Comparison of ENCODE assay signal across 8 cellular contexts in genomic region chr11:45146072-45147016, GRCh38. TPM values are rescaled to one million over a fixed set of nuclear protein-coding genes. Genes with fewer than 3 reads are reported as not detected.
DNase-seq lines count a peak whose midpoint lies in the region; ATAC-seq, FAIRE-seq and TF ChIP-seq lines count a peak whose summit lies in the region.

Gene PRDM11 (plus strand): TSS chr11:45146639. CDS start chr11:45181767, 35,128 bp downstream.

- H3K4me1 ChIP-seq in GM23338 (ENCODE audit: insufficient read depth) (0 out of 2 replicates have a peak, but pooled peaks cover 9% of the 10 kb centered on the region), KMS-11 (ENCODE audit: low read depth, poor library complexity, severe bottlenecking) (peaks cover 15% of the 10 kb centered on the region), kidney (ENCODE audit: control insufficient read depth in 1 of 2, insufficient read depth in 1 of 2, low read depth in 1 of 2, low read length in 2 of 2) (peaks cover 13 to 15% of the 10 kb centered on the region in 2 donors)

- H3K27me3 ChIP-seq in GM23338 (ENCODE audit: insufficient read depth): peaks cover 25% of the 10 kb centered on the region
- H3K27me3 ChIP-seq in KMS-11 (ENCODE audit: insufficient read depth, low read depth): no peaks in the 10 kb centered on the region

- no peak for FAIRE-seq in kidney (lab: Jason Lieb, UNC)

- H3K36me3 ChIP-seq in GM23338 (ENCODE audit: insufficient read depth) (no peaks in the 10 kb centered on the region), KMS-11 (ENCODE audit: insufficient read depth) (no peaks in the 10 kb centered on the region), kidney (ENCODE audit: control insufficient read depth in 1 of 2, insufficient read depth in 2 of 2, low read length in 2 of 2) (no peaks in the 10 kb centered on the region)

- no peaks in the 10 kb centered on the region for H3K9me2 ChIP-seq in GM23338 (ENCODE audit: insufficient read depth)

- H3K9ac ChIP-seq in KMS-11: peak within 1 kb of the TSS; percentile 97
- peak within 1 kb of the TSS; percentile 56 to 91 for H3K9ac ChIP-seq in kidney (ENCODE audit: low read length in 2 of 2)

- H2AFZ ChIP-seq in GM23338 (peak within 1 kb of the TSS; percentile 96), KMS-11 (ENCODE audit: low read depth) (peak within 1 kb of the TSS; percentile 76)

- TF ChIP-seq CTCF in GM23338 (conservative IDR thresholded peaks at IDR 0.05; ENCODE audit: low read depth in 2 of 2) (no peak), KMS-11 (conservative IDR thresholded peaks at IDR 0.05; ENCODE audit: low read depth, low read length) (no peak), kidney (IDR thresholded peaks at IDR 0.05; ENCODE audit: borderline replicate concordance, extremely low read depth, insufficient read depth) (no peak)

- H3K4me1 Mint-ChIP-seq in GM23338: peaks cover 21% of the 10 kb centered on the region

- no peak; the same call in 2 of the 3 replicates for ATAC-seq in GM23338

- H3K79me2 ChIP-seq in GM23338 (replicated peaks; ENCODE audit: insufficient read depth): peaks cover 38% of the 10 kb centered on the region
- H3K79me2 ChIP-seq in KMS-11 (ENCODE audit: insufficient read depth, low read depth): peaks cover 5% of the 10 kb centered on the region; the same call in 1 of the 2 replicates

- H3K4me2 ChIP-seq in GM23338: peak within 1 kb of the TSS; percentile 91
- H3K4me2 ChIP-seq in KMS-11: peak within 1 kb of the TSS; percentile 99

- no peaks in the 10 kb centered on the region for H3K9me3 ChIP-seq in kidney (ENCODE audit: control insufficient read depth in 1 of 2, low read length in 2 of 2)

- intact Hi-C loops in kidney (cut with DNase I): no loop called here

- H3K9me3 Mint-ChIP-seq in GM23338: peaks cover 4% of the 10 kb centered on the region; the same call in 2 of the 3 replicates

- peak within 1 kb of the TSS; percentile 99 for H3K4me3 ChIP-seq in GM23338
- no peak within 1 kb of the TSS for H3K4me3 ChIP-seq in KMS-11 (IDR thresholded peaks at IDR 0.05; ENCODE audit: insufficient read depth, low read depth, low read length)
- H3K4me3 ChIP-seq in kidney (ENCODE audit: low read length in 2 of 2): peak within 1 kb of the TSS; percentile 67 to 91

- H4K20me1 ChIP-seq in GM23338 (replicated peaks; ENCODE audit: insufficient read depth) (0 out of 2 replicates have a peak, but pooled peaks cover 4% of the 10 kb centered on the region), KMS-11 (ENCODE audit: insufficient read depth) (no peaks in the 10 kb centered on the region)

- peaks cover 30% of the 10 kb centered on the region for H3K27me3 Mint-ChIP-seq in GM23338 (ENCODE audit: insufficient read depth, low read depth, poor library complexity)

- peak within 1 kb of the TSS; percentile 92 for H3K4me3 Mint-ChIP-seq in GM23338

- DNase-seq in DMS153 treated with DMSO at 0.1 percent for 48 hours (lab: John Stamatoyannopoulos, UW; ENCODE audit: unreplicated experiment) (peak; percentile 7), DMS153 (lab: John Stamatoyannopoulos, UW) (no peak), GM23338 (ENCODE audit: low spot score) (peak; percentile 58), UCSD-AML1 (lab: John Stamatoyannopoulos, UW; ENCODE audit: unreplicated experiment) (peak; percentile 52), cerebellar cortex (ENCODE audit: low spot score) (peak; percentile 42), kidney (peak; percentile 91)
- peak; percentile 62 for DNase-seq in stimulated activated CD4-positive, alpha-beta T cell treated with anti-CD3 and anti-CD28 coated beads, Interleukin-12 subunit alpha, Interleukin-12 subunit beta, amount 100 ng/mL, for 4 hours

- no peaks in the 10 kb centered on the region for H3F3A ChIP-seq in GM23338 (replicated peaks; ENCODE audit: low read depth)

- peaks cover 9% of the 10 kb centered on the region for H3K36me3 Mint-ChIP-seq in GM23338 (ENCODE audit: low read depth)

- peak within 1 kb of the TSS; percentile 86 for H3K27ac Mint-ChIP-seq in GM23338

- H3K27ac ChIP-seq in GM23338 (ENCODE audit: low read depth) (peak within 1 kb of the TSS; percentile 97), KMS-11 (peak within 1 kb of the TSS; percentile 91), kidney (ENCODE audit: low read depth in 2 of 2, low read length in 2 of 2) (peak within 1 kb of the TSS; percentile 92 to 93)

TF ChIP-seq in GM23338, 12 proteins besides CTCF, POLR2A, EP300 and RAD21 (continues in another document):
- no peak for TF ChIP-seq CREB1 (CRISPR knock-in tag; IDR thresholded peaks at IDR 0.05; ENCODE audit: low read depth)
- TF ChIP-seq ZNF462 (CRISPR knock-in tag; IDR thresholded peaks at IDR 0.05): no peak

RNA-seq across cellular contexts. Expression of gene PRDM11, which starts in this region (rescaled TPM):
- 10.4 and 13.4 TPM in 2 replicates for total RNA-seq in GM23338 (2014; rRNA removed; shearing (Covaris generic))
- polyA plus RNA-seq in GM23338 (2016; fragmentation: Nextera tagmentation; extraction: Ambion mirVana): 0.97 and 1.1 TPM in 2 replicates
- total RNA-seq in kidney: 22.5 TPM
- polyA plus RNA-seq in kidney (ENCODE audit: insufficient read depth, low read depth, low replicate concordance): 2.9 TPM
